In genomic region chr1:112950426-112950825, GRCh38 we compare ENCODE assay signal across 23 cellular contexts.
"Had no signal": no experiment of that assay in that cellular context is flagged by ENCODE, and none has a peak within 500 bp of the region (broad histone marks: within the 10 kb centered on the region; RNA-seq: fewer than 3 reads in every experiment).

No MANE protein-coding gene starts in this region.

- H3K9me3 ChIP-seq: body of pancreas, left lung, prostate gland, thyroid gland had no signal

- H3K4me3 Mint-ChIP-seq: activated CD4-positive, alpha-beta T cell treated with anti-CD3 and anti-CD28 coated beads, Interleukin-2, amount 10 ng/mL, durations not matched to agents 7 days and 5 days; activated CD8-positive, alpha-beta memory T cell treated with anti-CD3 and anti-CD28 coated beads, Interleukin-2, amount 10 ng/mL, durations not matched to agents 7 days and 5 days; activated CD8-positive, alpha-beta T cell treated with anti-CD3 and anti-CD28 coated beads for 36 hours; activated naive CD4-positive, alpha-beta T cell treated with anti-CD3 and anti-CD28 coated beads, Interleukin-2, amount 50 U/mL, for 24 hours; activated T-helper 1 cell treated with anti-CD3 and anti-CD28 coated beads, Interleukin-12 subunit alpha, Interleukin-12 subunit beta, Interleukin-2, Interleukin-4 antibody, amounts not matched to agents 30 ng/mL and 10 ng/mL and 1 ng/mL, durations not matched to agents 14 hours and 24 hours and 36 hours; mesothelial cell of epicardium; naive thymus-derived CD8-positive, alpha-beta T cell; stimulated activated naive CD8-positive, alpha-beta T cell treated with anti-CD3 and anti-CD28 coated beads, Interleukin-15, Interleukin-2, amounts not matched to agents 100 ng/mL and 50 ng/mL, for 24 hours had no signal

- H3K4me3 ChIP-seq: body of pancreas, left lung, lung, prostate gland, thyroid gland had no signal

- DNase-seq: activated CD4-positive, alpha-beta T cell treated with anti-CD3 and anti-CD28 coated beads, Interleukin-2, amount 10 ng/mL, durations not matched to agents 7 days and 5 days; activated CD4-positive, CD25-positive, alpha-beta regulatory T cell treated with anti-CD3 and anti-CD28 coated beads, Interleukin-2, amount 50 U/mL, for 72 hours; activated CD8-positive, alpha-beta memory T cell treated with anti-CD3 and anti-CD28 coated beads, Interleukin-2, amount 10 ng/mL, durations not matched to agents 7 days and 5 days; activated CD8-positive, alpha-beta T cell treated with anti-CD3 and anti-CD28 coated beads for 36 hours; activated gamma-delta T cell; activated T-cell treated with anti-CD3 and anti-CD28 coated beads for 4 hours; anterior cingulate cortex; body of pancreas; central memory CD4-positive, alpha-beta T cell; dermis blood vessel endothelial cell; effector CD8-positive, alpha-beta T cell; foreskin keratinocyte; kidney glomerular epithelial cell; left lung; naive thymus-derived CD8-positive, alpha-beta T cell; substantia nigra; thyroid gland had no signal

- H3K27me3 ChIP-seq: body of pancreas, foreskin keratinocyte, thyroid gland had no signal

- H3K27me3 Mint-ChIP-seq: activated CD4-positive, alpha-beta T cell treated with anti-CD3 and anti-CD28 coated beads, Interleukin-2, amount 10 ng/mL, durations not matched to agents 7 days and 5 days; activated CD8-positive, alpha-beta memory T cell treated with anti-CD3 and anti-CD28 coated beads, Interleukin-2, amount 10 ng/mL, durations not matched to agents 7 days and 5 days; activated CD8-positive, alpha-beta T cell treated with anti-CD3 and anti-CD28 coated beads for 36 hours; activated naive CD4-positive, alpha-beta T cell treated with anti-CD3 and anti-CD28 coated beads, Interleukin-2, amount 50 U/mL, for 24 hours; naive thymus-derived CD8-positive, alpha-beta T cell; stimulated activated naive CD8-positive, alpha-beta T cell treated with anti-CD3 and anti-CD28 coated beads, Interleukin-15, Interleukin-2, amounts not matched to agents 100 ng/mL and 50 ng/mL, for 24 hours had no signal

- H3K36me3 Mint-ChIP-seq: naive thymus-derived CD8-positive, alpha-beta T cell had no signal

- H3K36me3 ChIP-seq: left lung, prostate gland, thyroid gland had no signal

- ATAC-seq: activated CD8-positive, alpha-beta memory T cell treated with anti-CD3 and anti-CD28 coated beads, Interleukin-2, amount 10 ng/mL, durations not matched to agents 7 days and 5 days; activated CD8-positive, alpha-beta T cell treated with anti-CD3 and anti-CD28 coated beads for 36 hours; body of pancreas; foreskin keratinocyte; left lung; naive thymus-derived CD8-positive, alpha-beta T cell had no signal

- H3K27ac Mint-ChIP-seq: activated CD4-positive, alpha-beta T cell treated with anti-CD3 and anti-CD28 coated beads, Interleukin-2, amount 10 ng/mL, durations not matched to agents 7 days and 5 days; activated CD8-positive, alpha-beta memory T cell treated with anti-CD3 and anti-CD28 coated beads, Interleukin-2, amount 10 ng/mL, durations not matched to agents 7 days and 5 days; activated CD8-positive, alpha-beta T cell treated with anti-CD3 and anti-CD28 coated beads for 36 hours; activated T-helper 1 cell treated with anti-CD3 and anti-CD28 coated beads, Interleukin-12 subunit alpha, Interleukin-12 subunit beta, Interleukin-2, Interleukin-4 antibody, amounts not matched to agents 30 ng/mL and 10 ng/mL and 1 ng/mL, durations not matched to agents 14 hours and 24 hours and 36 hours; mesothelial cell of epicardium; stimulated activated naive CD8-positive, alpha-beta T cell treated with anti-CD3 and anti-CD28 coated beads, Interleukin-15, Interleukin-2, amounts not matched to agents 100 ng/mL and 50 ng/mL, for 24 hours had no signal

- H3K27ac ChIP-seq: body of pancreas, foreskin keratinocyte, left lung, prostate gland, thyroid gland had no signal

- H3K9me3 Mint-ChIP-seq: activated CD4-positive, alpha-beta T cell treated with anti-CD3 and anti-CD28 coated beads, Interleukin-2, amount 10 ng/mL, durations not matched to agents 7 days and 5 days; activated CD8-positive, alpha-beta T cell treated with anti-CD3 and anti-CD28 coated beads for 36 hours; activated naive CD4-positive, alpha-beta T cell treated with anti-CD3 and anti-CD28 coated beads, Interleukin-2, amount 50 U/mL, for 24 hours; activated T-helper 1 cell treated with anti-CD3 and anti-CD28 coated beads, Interleukin-12 subunit alpha, Interleukin-12 subunit beta, Interleukin-2, Interleukin-4 antibody, amounts not matched to agents 30 ng/mL and 10 ng/mL and 1 ng/mL, durations not matched to agents 14 hours and 24 hours and 36 hours; mesothelial cell of epicardium; naive thymus-derived CD8-positive, alpha-beta T cell; stimulated activated naive CD8-positive, alpha-beta T cell treated with anti-CD3 and anti-CD28 coated beads, Interleukin-15, Interleukin-2, amounts not matched to agents 100 ng/mL and 50 ng/mL, for 24 hours had no signal
